In genomic region chr2:290090-290722, GRCh38 we compare ENCODE assay signal across 8 cellular contexts. TPM values are rescaled to one million over a fixed set of nuclear protein-coding genes. Genes with fewer than 3 reads are reported as not detected.
DNase-seq lines count a peak whose midpoint lies in the region; ATAC-seq and TF ChIP-seq lines count a peak whose summit lies in the region.

No MANE protein-coding gene starts in this region.

- no peak overlapping the region for H3K9ac ChIP-seq in mammary epithelial cell (ENCODE audit: insufficient read depth, low read length)
- peak overlapping the region; percentile 29 for H3K9ac ChIP-seq in iPS-15b (ENCODE audit: low read depth, low read length)

- intact Hi-C loops in mammary epithelial cell (cut with micrococcal nuclease): loop anchor here (1.0 to 10.0 kb wide), 5 partner anchors 44 to 1255 kb away; no protein-coding TSS in a partner anchor

- H3K4me1 ChIP-seq in mammary epithelial cell (ENCODE audit: insufficient read depth, low read length): peaks cover 8% of the 10 kb centered on the region
- peaks cover 10% of the 10 kb centered on the region for H3K4me1 ChIP-seq in iPS-15b (ENCODE audit: control insufficient read depth, insufficient read depth, low read length)

- H3K4me3 Mint-ChIP-seq in T-cell: peak overlapping the region; percentile 67 to 74 (median 71)

- ATAC-seq in T-cell (replicated peaks in 1 of 4) (peak; percentile 44 to 75 (median 60)), GM19455 (IDR thresholded peaks at IDR 0.05; ENCODE audit: unreplicated experiment) (no peak), GM18868 (IDR thresholded peaks at IDR 0.05; ENCODE audit: unreplicated experiment) (no peak)

- H3K79me2 ChIP-seq in mammary epithelial cell (ENCODE audit: insufficient read depth, low read length): no peaks in the 10 kb centered on the region

- H2AFZ ChIP-seq in mammary epithelial cell (ENCODE audit: low read depth, low read length): peak overlapping the region; percentile 72

- H4K20me1 ChIP-seq in mammary epithelial cell (ENCODE audit: insufficient read depth, low read length): no peaks in the 10 kb centered on the region

- dilution Hi-C loops in mammary epithelial cell (cut with HindIII; ENCODE audit: low sequenced_read_pairs): no loop called here

- peaks cover 8 to 12% (median 8%) of the 10 kb centered on the region in 3 donors for H3K4me1 Mint-ChIP-seq in T-cell

- no peaks in the 10 kb centered on the region for H3K9me3 ChIP-seq in mammary epithelial cell (replicated peaks; ENCODE audit: insufficient read depth, low read length)
- no peaks in the 10 kb centered on the region for H3K9me3 ChIP-seq in iPS-15b (ENCODE audit: control insufficient read depth, insufficient read depth, low read length)

- in situ Hi-C loops in mammary epithelial cell (cut with MboI; ENCODE audit: low sequenced_read_pairs in 2 of 2): no loop called here

- DNase-seq in Ammon's horn (ENCODE audit: low spot score): peak; percentile 90
- peak; percentile 42 for DNase-seq in HK-2 (ENCODE audit: unreplicated experiment)
- peak in 26 of 34 experiments; percentile 14 to 61 (median 32) for DNase-seq in T-cell
- DNase-seq in mammary epithelial cell: peak; percentile 40
- peak; percentile 15 for DNase-seq in retinal pigment epithelial cell (ENCODE audit: low read depth)

- H3K27ac Mint-ChIP-seq in T-cell: no peak overlapping the region

- CTCF ChIA-PET in T-cell (lab: Charles Lee) (interaction anchor here in 1 of 2 donors (1.0 kb wide), 1 partner anchor 348 kb away, joined by 3 read pairs; no protein-coding TSS in a partner anchor), mammary epithelial cell (lab: Charles Lee; ENCODE audit: low non-redundant PET) (no interaction called here)

- TF ChIP-seq CTCF in mammary epithelial cell (conservative IDR thresholded peaks at IDR 0.05 in 1 of 2, IDR thresholded peaks at IDR 0.05 in 1 of 2; ENCODE audit: extremely low read depth in 1 of 2, insufficient read depth in 1 of 2, low read depth in 1 of 2, low read length in 2 of 2) (peak; percentile 62 to 82), retinal pigment epithelial cell (conservative IDR thresholded peaks at IDR 0.05; ENCODE audit: low read depth, low read length) (peak; percentile 86)

- H3K36me3 Mint-ChIP-seq in T-cell: no peaks in the 10 kb centered on the region

- H3K36me3 ChIP-seq in mammary epithelial cell (ENCODE audit: insufficient read depth, low read length) (no peaks in the 10 kb centered on the region), iPS-15b (ENCODE audit: control insufficient read depth, insufficient read depth, low read length) (no peaks in the 10 kb centered on the region)

- POLR2A ChIA-PET in T-cell (lab: Charles Lee): no interaction called here

- H3K9me3 Mint-ChIP-seq in T-cell: no peaks in the 10 kb centered on the region

- H3K27ac ChIP-seq in mammary epithelial cell (ENCODE audit: insufficient read depth, low read depth, low read length): no peak overlapping the region

- H3K4me3 ChIP-seq in mammary epithelial cell (replicated peaks in 1 of 3; ENCODE audit: insufficient read depth in 1 of 3, low read depth in 2 of 3, low read length in 3 of 3) (peak overlapping the region; percentile 40 to 45 (median 45)), iPS-15b (ENCODE audit: low read depth, low read length) (peak overlapping the region; percentile 74), retinal pigment epithelial cell (ENCODE audit: low read length) (peak overlapping the region; percentile 37)

- H3K27me3 ChIP-seq in mammary epithelial cell (ENCODE audit: insufficient read depth, low read length) (peaks cover 9% of the 10 kb centered on the region), iPS-15b (ENCODE audit: control insufficient read depth, insufficient read depth, low read length) (peaks cover 48% of the 10 kb centered on the region)

- BruUV-seq in mammary epithelial cell (replicated peaks; lab: Mats Ljungman, UMichigan): no TSS peak

- peak overlapping the region; percentile 85 for H3K4me2 ChIP-seq in mammary epithelial cell (ENCODE audit: insufficient read depth, low read depth, low read length)

- WGBS in mammary epithelial cell (ENCODE audit: low coverage, missing lambda C conversion rate): 23% methylated on average over 7 of the region's 15 CpGs

- peaks cover 25 to 44% of the 10 kb centered on the region in 2 donors for H3K27me3 Mint-ChIP-seq in T-cell

RNA-seq across cellular contexts. Expression of gene ALKAL2, which starts 2.3 kb away (rescaled TPM):
- total RNA-seq in T-cell (under 1 TPM in 1 of 5 donors, not detected in 4; 0.35 TPM), mammary epithelial cell (not detected)
- polyA plus RNA-seq in mammary epithelial cell: not detected
- polyA minus RNA-seq in mammary epithelial cell: not detected

RNA-seq across cellular contexts. Expression of gene ACP1, which starts 25.5 kb away (rescaled TPM):
- total RNA-seq in T-cell (10 to 100 TPM; 70.0 to 88.4 (median 85.5) TPM), mammary epithelial cell (100 to 1,000 TPM in 1 of 2 donors, 10 to 100 TPM in 1; 65.3 to 108 TPM)
- polyA plus RNA-seq in mammary epithelial cell: 80.8 TPM
- polyA minus RNA-seq in mammary epithelial cell: 69.1 TPM

RNA-seq across cellular contexts. Expression of gene SH3YL1, which starts 26.4 kb away (rescaled TPM):
- total RNA-seq in T-cell (10 to 100 TPM; 54.8 to 71.4 (median 59.9) TPM), mammary epithelial cell (10 to 100 TPM; 50.3 to 61.3 TPM)
- polyA plus RNA-seq in mammary epithelial cell: 26.6 TPM
- polyA minus RNA-seq in mammary epithelial cell: 57.3 TPM

Comparison
In these comparisons a context has a peak if more than half of its experiments do, and no peak if none do; other contexts are left out.
1. DNase-seq: peak in every context shown above with its lines; median percentile 90 in Ammon's horn; 42 in HK-2; 40 in mammary epithelial cell; 32 in T-cell; 15 in retinal pigment epithelial cell.
2. ATAC-seq: peak in T-cell (4 of 4); none in GM19455 (single experiment) and GM18868 (single experiment).
3. Peak in every context shown above with its lines, with median percentiles within 50 percentile points of each other: H3K4me3 ChIP-seq.